Comparison of ENCODE assay signal across 8 cellular contexts in genomic region chr10:100338434-100339036, GRCh38. TPM values are rescaled to one million over a fixed set of nuclear protein-coding genes. Genes with fewer than 3 reads are reported as not detected.
DNase-seq lines count a peak whose midpoint lies in the region; ATAC-seq and TF ChIP-seq lines count a peak whose summit lies in the region.

No MANE protein-coding gene starts in this region.

- H3K9me3 ChIP-seq in HAP-1, result no peaks in the 10 kb centered on the region
- H3K9me3 ChIP-seq in colonic mucosa, result no peaks in the 10 kb centered on the region
- no peaks in the 10 kb centered on the region for H3K9me3 ChIP-seq in lower lobe of right lung

- H3K36me3 Mint-ChIP-seq in activated CD4-positive, alpha-beta T cell treated with anti-CD3 and anti-CD28 coated beads, Interleukin-2, amount 10 ng/mL, durations not matched to agents 7 days and 5 days (ENCODE audit: low read depth), result no peaks in the 10 kb centered on the region

- DNase-seq in COLO668 (lab: John Stamatoyannopoulos, UW; ENCODE audit: unreplicated experiment) (peak; percentile 61), HAP-1 (ENCODE audit: low spot score in 2 of 2) (peak; percentile 59 to 84), NCI-H345 treated with DMSO at 0.1 percent for 48 hours (lab: John Stamatoyannopoulos, UW; ENCODE audit: unreplicated experiment) (peak; percentile 8), colonic mucosa (peak; percentile 82), lower lobe of right lung (peak; percentile 79)
- DNase-seq in activated CD4-positive, alpha-beta T cell treated with anti-CD3 and anti-CD28 coated beads, Interleukin-2, amount 10 ng/mL, durations not matched to agents 7 days and 5 days, result peak; percentile 83
- DNase-seq in stimulated activated CD8-positive, alpha-beta memory T cell treated with anti-CD3 and anti-CD28 coated beads, Interleukin-15, amount 100 ng/mL, for 24 hours (ENCODE audit: low read depth), result peak; percentile 56

- H3K27ac ChIP-seq in colonic mucosa (no peak overlapping the region), lower lobe of right lung (no peak overlapping the region)

- H3K4me1 ChIP-seq in HAP-1 (no peaks in the 10 kb centered on the region), colonic mucosa (no peaks in the 10 kb centered on the region), lower lobe of right lung (peaks cover 19% of the 10 kb centered on the region)

- peak; percentile 81 to 82 for ATAC-seq in lower lobe of right lung
- ATAC-seq in HG02763 (IDR thresholded peaks at IDR 0.05; ENCODE audit: unreplicated experiment), result no peak

- peaks cover 15% of the 10 kb centered on the region for H3K27me3 Mint-ChIP-seq in activated CD4-positive, alpha-beta T cell treated with anti-CD3 and anti-CD28 coated beads, Interleukin-2, amount 10 ng/mL, durations not matched to agents 7 days and 5 days

- H3K27me3 ChIP-seq in HAP-1 (ENCODE audit: low read depth) (peaks cover 5% of the 10 kb centered on the region; the same call in 1 of the 2 replicates), colonic mucosa (no peaks in the 10 kb centered on the region), lower lobe of right lung (ENCODE audit: low read depth) (no peaks in the 10 kb centered on the region)

- CTCF ChIA-PET in activated CD4-positive, alpha-beta T cell treated with anti-CD3 and anti-CD28 coated beads, Interleukin-2, amount 10 ng/mL, durations not matched to agents 7 days and 5 days (lab: Charles Lee), result interaction anchor here (0.6 to 3.5 kb wide), 14 partner anchors 8 to 1250 kb away, joined by 3 to 13 read pairs (median 4); partner anchors contain the start of genes DPCD, POLL and SCD

- in situ Hi-C loops in HAP-1 (cut with MboI; ENCODE audit: low sequenced_read_pairs), result no loop called here

- intact Hi-C loops in colonic mucosa (cut with DNase I) (loop anchor here (2.0 kb wide), 1 partner anchor 94 kb away; no protein-coding TSS in a partner anchor), lower lobe of right lung (cut with DNase I) (loop anchor here (5.0 kb wide), 1 partner anchor 179 kb away; the partner anchor contains the start of gene SEC31B)

- no peak overlapping the region for H3K9ac ChIP-seq in colonic mucosa (ENCODE audit: low read depth in 2 of 2, low read length in 2 of 2)

- no peak overlapping the region for H3K4me3 Mint-ChIP-seq in activated CD4-positive, alpha-beta T cell treated with anti-CD3 and anti-CD28 coated beads, Interleukin-2, amount 10 ng/mL, durations not matched to agents 7 days and 5 days

- H3K9me3 Mint-ChIP-seq in activated CD4-positive, alpha-beta T cell treated with anti-CD3 and anti-CD28 coated beads, Interleukin-2, amount 10 ng/mL, durations not matched to agents 7 days and 5 days, result no peaks in the 10 kb centered on the region

- no peak overlapping the region for H3K27ac Mint-ChIP-seq in activated CD4-positive, alpha-beta T cell treated with anti-CD3 and anti-CD28 coated beads, Interleukin-2, amount 10 ng/mL, durations not matched to agents 7 days and 5 days

- peak; percentile 90 for TF ChIP-seq CTCF in colonic mucosa (IDR thresholded peaks at IDR 0.05)
- peak; percentile 92 for TF ChIP-seq CTCF in lower lobe of right lung (IDR thresholded peaks at IDR 0.05)

- H3K4me3 ChIP-seq in HAP-1 (no peak overlapping the region), colonic mucosa (no peak overlapping the region), lower lobe of right lung (no peak overlapping the region)

- no peaks in the 10 kb centered on the region for H3K36me3 ChIP-seq in HAP-1 (replicated peaks)
- H3K36me3 ChIP-seq in colonic mucosa, result no peaks in the 10 kb centered on the region
- no peaks in the 10 kb centered on the region for H3K36me3 ChIP-seq in lower lobe of right lung

- POLR2A ChIA-PET in activated CD4-positive, alpha-beta T cell treated with anti-CD3 and anti-CD28 coated beads, Interleukin-2, amount 10 ng/mL, durations not matched to agents 7 days and 5 days (lab: Charles Lee), result no interaction called here

- H3K4me1 Mint-ChIP-seq in activated CD4-positive, alpha-beta T cell treated with anti-CD3 and anti-CD28 coated beads, Interleukin-2, amount 10 ng/mL, durations not matched to agents 7 days and 5 days, result peaks cover 19% of the 10 kb centered on the region

RNA-seq across cellular contexts. Expression of gene SCD, which starts 8.5 kb away (rescaled TPM):
- 100 to 1,000 TPM; 117 to 129 TPM for total RNA-seq in activated CD4-positive, alpha-beta T cell treated with anti-CD3 and anti-CD28 coated beads, Interleukin-2, amount 10 ng/mL, durations not matched to agents 7 days and 5 days
- total RNA-seq in colonic mucosa, result 100 to 1,000 TPM; 159 to 513 TPM
- 327 TPM for total RNA-seq in lower lobe of right lung

RNA-seq across cellular contexts. Expression of gene PKD2L1, which starts 8.5 kb away (rescaled TPM):
- not detected for total RNA-seq in activated CD4-positive, alpha-beta T cell treated with anti-CD3 and anti-CD28 coated beads, Interleukin-2, amount 10 ng/mL, durations not matched to agents 7 days and 5 days
- total RNA-seq in colonic mucosa (under 1 TPM; 0.50 to 0.52 TPM), lower lobe of right lung (3.4 TPM)

RNA-seq across cellular contexts. Expression of gene BLOC1S2, which starts 52.1 kb away (rescaled TPM):
- total RNA-seq in activated CD4-positive, alpha-beta T cell treated with anti-CD3 and anti-CD28 coated beads, Interleukin-2, amount 10 ng/mL, durations not matched to agents 7 days and 5 days, result 10 to 100 TPM; 42.1 to 46.9 TPM
- 10 to 100 TPM; 20.6 to 21.5 TPM for total RNA-seq in colonic mucosa
- total RNA-seq in lower lobe of right lung, result 45.4 TPM

Comparison
In these comparisons a context has a peak if more than half of its experiments do, and no peak if none do; other contexts are left out.
1. DNase-seq: peak in every context shown above with its lines; median percentile 83 in activated CD4-positive, alpha-beta T cell treated with anti-CD3 and anti-CD28 coated beads, Interleukin-2, amount 10 ng/mL, durations not matched to agents 7 days and 5 days; 82 in colonic mucosa; 79 in lower lobe of right lung; 72 in HAP-1; 61 in COLO668; 56 in stimulated activated CD8-positive, alpha-beta memory T cell treated with anti-CD3 and anti-CD28 coated beads, Interleukin-15, amount 100 ng/mL, for 24 hours; 8 in NCI-H345 treated with DMSO at 0.1 percent for 48 hours.